ENCODE assay signal across 31 cellular contexts in the genomic region with DNA sequence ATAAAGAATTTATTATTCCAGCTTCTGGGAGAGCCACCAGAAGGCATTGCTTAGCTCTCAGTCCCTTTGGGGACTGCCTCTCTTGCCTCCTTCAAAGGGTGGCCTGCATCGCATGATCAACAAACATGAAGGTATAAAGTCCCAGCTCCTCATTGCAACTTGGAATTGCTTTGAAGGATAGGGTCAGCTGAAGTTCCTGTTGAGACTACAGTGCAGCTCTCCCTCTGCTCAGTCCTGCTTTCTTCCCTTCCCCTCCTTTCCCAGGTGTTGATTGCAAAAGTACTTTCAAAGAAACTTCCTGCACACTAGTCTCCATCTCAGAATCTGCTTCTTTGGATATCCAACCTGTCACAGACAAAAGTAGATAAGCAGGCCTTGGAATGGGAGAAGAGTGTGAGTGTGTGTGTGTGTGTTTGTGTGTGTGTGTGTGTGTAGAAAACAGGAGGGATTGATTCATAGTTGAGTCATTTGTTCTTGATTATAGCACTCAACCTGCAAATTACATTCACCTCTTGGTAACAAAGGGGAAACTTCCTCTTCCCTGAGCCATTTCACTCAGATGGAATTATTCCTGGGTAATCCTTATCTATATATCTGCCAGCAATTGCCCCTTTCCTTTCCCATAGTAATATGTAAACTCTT. TPM values are rescaled to one million over a fixed set of nuclear protein-coding genes. Genes with fewer than 3 reads are reported as not detected.
DNase-seq lines count a peak whose midpoint lies in the region; ATAC-seq, FAIRE-seq and TF ChIP-seq lines count a peak whose summit lies in the region.
"Had no signal": no experiment of that assay in that cellular context is flagged by ENCODE, and none has a peak within 500 bp of the region (broad histone marks: within the 10 kb centered on the region; RNA-seq: fewer than 3 reads in every experiment).

No MANE protein-coding gene starts in this region.

- H3K4me3 Mint-ChIP-seq in GM23338 = no peak overlapping the region
- H3K4me3 Mint-ChIP-seq: activated B cell treated with CpG ODN at 0.5 μM for 24 hours; activated CD4-positive, alpha-beta memory T cell treated with anti-CD3 and anti-CD28 coated beads, Interleukin-2, amount 10 ng/mL, durations not matched to agents 7 days and 5 days; natural killer cell; stimulated activated memory B cell treated with anti-CD40 and anti-IgM and Interleukin-4, amounts not matched to agents 10 μg/mL and 1 μg/mL and 100 μg/mL, for 72 hours had no signal

- CTCF ChIA-PET in endothelial cell of umbilical vein (lab: Charles Lee) = no interaction called here

- WGBS in ovary, 3 donors = 88 to 96% (median 93%) methylated on average over 1 of the region's 1 CpG

- H3K36me3 ChIP-seq in GM23338 (ENCODE audit: insufficient read depth) (no peaks in the 10 kb centered on the region), RWPE2 (ENCODE audit: low read depth) (no peaks in the 10 kb centered on the region), endothelial cell of umbilical vein (ENCODE audit: control insufficient read depth in 2 of 2, extremely low read depth in 1 of 2, insufficient read depth in 2 of 2, low read length in 2 of 2) (no peaks in the 10 kb centered on the region), mucosa of rectum (ENCODE audit: control insufficient read depth in 2 of 2, insufficient read depth in 2 of 2, low read length in 2 of 2) (no peaks in the 10 kb centered on the region), ovary (no peaks in the 10 kb centered on the region)
- H3K36me3 ChIP-seq: BLaER1 treated with 17β-estradiol and CSF1 and Interleukin-3, amounts not matched to agents 10 nM and 100 nM; brain microvascular endothelial cell; pancreas had no signal

- H3K27ac Mint-ChIP-seq in GM23338 = no peak overlapping the region
- H3K27ac Mint-ChIP-seq: activated B cell treated with CpG ODN at 0.5 μM for 24 hours; activated CD4-positive, alpha-beta memory T cell treated with anti-CD3 and anti-CD28 coated beads, Interleukin-2, amount 10 ng/mL, durations not matched to agents 7 days and 5 days; natural killer cell; stimulated activated memory B cell treated with anti-CD40 and anti-IgM and Interleukin-4, amounts not matched to agents 10 μg/mL and 1 μg/mL and 100 μg/mL, for 72 hours had no signal

- H3K79me2 ChIP-seq in GM23338 (replicated peaks; ENCODE audit: insufficient read depth) (no peaks in the 10 kb centered on the region), endothelial cell of umbilical vein (ENCODE audit: control insufficient read depth, insufficient read depth, low read length) (no peaks in the 10 kb centered on the region)

- H3K4me2 ChIP-seq in GM23338 = no peak overlapping the region
- H3K4me2 ChIP-seq in endothelial cell of umbilical vein (ENCODE audit: insufficient read depth, low read length) = no peak overlapping the region
- H3K4me2 ChIP-seq: BLaER1 treated with 17β-estradiol and CSF1 and Interleukin-3, amounts not matched to agents 10 nM and 100 nM had no signal

- H3K27me3 ChIP-seq in GM23338 (ENCODE audit: insufficient read depth) = no peaks in the 10 kb centered on the region
- no peaks in the 10 kb centered on the region for H3K27me3 ChIP-seq in RWPE2 (ENCODE audit: insufficient read depth, poor library complexity, severe bottlenecking)
- H3K27me3 ChIP-seq in endothelial cell of umbilical vein (ENCODE audit: control insufficient read depth in 2 of 2, insufficient read depth in 2 of 2, low read length in 2 of 2) = peaks cover 4 to 6% of the 10 kb centered on the region in 2 experiments
- no peaks in the 10 kb centered on the region for H3K27me3 ChIP-seq in mucosa of rectum (ENCODE audit: control insufficient read depth in 2 of 2, insufficient read depth in 2 of 2, low read length in 2 of 2)
- no peaks in the 10 kb centered on the region for H3K27me3 ChIP-seq in ovary
- H3K27me3 ChIP-seq: BLaER1 treated with 17β-estradiol and CSF1 and Interleukin-3, amounts not matched to agents 10 nM and 100 nM; brain microvascular endothelial cell; pancreas had no signal

- dilution Hi-C loops in endothelial cell of umbilical vein (cut with MboI; ENCODE audit: extremely low pct_ligation_motif_present, low sequenced_read_pairs) = no loop called here

- H3F3A ChIP-seq in GM23338 (replicated peaks; ENCODE audit: low read depth) = no peaks in the 10 kb centered on the region

- no peaks in the 10 kb centered on the region for H4K20me1 ChIP-seq in GM23338 (replicated peaks; ENCODE audit: insufficient read depth)
- H4K20me1 ChIP-seq in endothelial cell of umbilical vein (replicated peaks; ENCODE audit: control insufficient read depth, extremely low read depth, insufficient read depth, low read length) = no peaks in the 10 kb centered on the region
- H4K20me1 ChIP-seq: BLaER1 treated with 17β-estradiol and CSF1 and Interleukin-3, amounts not matched to agents 10 nM and 100 nM had no signal

- peaks cover 2% of the 10 kb centered on the region for H3K27me3 Mint-ChIP-seq in GM23338 (ENCODE audit: insufficient read depth, low read depth, poor library complexity)
- H3K27me3 Mint-ChIP-seq: activated CD4-positive, alpha-beta memory T cell treated with anti-CD3 and anti-CD28 coated beads, Interleukin-2, amount 10 ng/mL, durations not matched to agents 7 days and 5 days had no signal

- H3K4me1 Mint-ChIP-seq in GM23338 = peaks cover 21% of the 10 kb centered on the region
- H3K4me1 Mint-ChIP-seq: activated B cell treated with CpG ODN at 0.5 μM for 24 hours, natural killer cell had no signal

- H3K9me3 Mint-ChIP-seq in GM23338 = no peaks in the 10 kb centered on the region
- H3K9me3 Mint-ChIP-seq: activated B cell treated with CpG ODN at 0.5 μM for 24 hours; natural killer cell; stimulated activated memory B cell treated with anti-CD40 and anti-IgM and Interleukin-4, amounts not matched to agents 10 μg/mL and 1 μg/mL and 100 μg/mL, for 72 hours had no signal

- H3K36me3 Mint-ChIP-seq in GM23338 (ENCODE audit: low read depth) = no peaks in the 10 kb centered on the region
- H3K36me3 Mint-ChIP-seq: natural killer cell; stimulated activated memory B cell treated with anti-CD40 and anti-IgM and Interleukin-4, amounts not matched to agents 10 μg/mL and 1 μg/mL and 100 μg/mL, for 72 hours had no signal

- no peak for ATAC-seq in GM23338
- peak; percentile 53; the same call in 2 of the 3 replicates for ATAC-seq in RWPE2 (ENCODE audit: low read depth)
- ATAC-seq: HepG2; left cardiac atrium; natural killer cell; pancreas; right cardiac atrium; stimulated activated memory B cell treated with anti-CD40 and anti-IgM and Interleukin-4, amounts not matched to agents 10 μg/mL and 1 μg/mL and 100 μg/mL, for 72 hours had no signal

- H3K9me1 ChIP-seq in endothelial cell of umbilical vein (replicated peaks; ENCODE audit: control insufficient read depth, extremely low read depth, insufficient read depth, low read length) = no peaks in the 10 kb centered on the region

- TF ChIP-seq CTCF in GM23338 (conservative IDR thresholded peaks at IDR 0.05; ENCODE audit: low read depth in 2 of 2) (no peak), RWPE2 (IDR thresholded peaks at IDR 0.05; ENCODE audit: poor library complexity, severe bottlenecking) (no peak), endothelial cell of umbilical vein (IDR thresholded peaks at IDR 0.05; ENCODE audit: extremely low read depth in 1 of 2, insufficient read depth in 1 of 2, low read depth in 1 of 2, low read length in 2 of 2) (no peak), ovary (IDR thresholded peaks at IDR 0.05) (no peak)

- DNase-seq in GM23338 (ENCODE audit: low spot score) = no peak
- no peak for DNase-seq in RWPE2 (ENCODE audit: low spot score)
- peak; percentile 6 for DNase-seq in endothelial cell of umbilical vein (ENCODE audit: low read depth, low spot score)
- DNase-seq in Kasumi-1 (lab: John Stamatoyannopoulos, UW) = no peak
- DNase-seq in ovary = no peak
- no peak for DNase-seq in middle frontal gyrus (ENCODE audit: extremely low spot score, low spot score)
- DNase-seq: activated B cell treated with CpG ODN at 0.5 μM for 24 hours; activated CD4-positive, alpha-beta memory T cell treated with anti-CD3 and anti-CD28 coated beads, Interleukin-2, amount 10 ng/mL, durations not matched to agents 7 days and 5 days; activated naive CD4-positive, alpha-beta T cell; activated T-cell treated with anti-CD3 and anti-CD28 coated beads for 4 hours; brain microvascular endothelial cell; glutamatergic neuron; left cardiac atrium; natural killer cell; NCI-H1092; NCI-H2081; NCI-H345; pancreas; right cardiac atrium; SHP77; stimulated activated CD4-positive, alpha-beta T cell treated with anti-CD3 and anti-CD28 coated beads, Interleukin-4, amount 100 ng/mL, for 1 hour had no signal

- H3K9ac ChIP-seq in endothelial cell of umbilical vein (replicated peaks; ENCODE audit: extremely low read depth, insufficient read depth, low read length) (no peak overlapping the region), mucosa of rectum (ENCODE audit: low read depth in 1 of 2, low read length in 2 of 2) (no peak overlapping the region)
- H3K9ac ChIP-seq: BLaER1 treated with 17β-estradiol and CSF1 and Interleukin-3, amounts not matched to agents 10 nM and 100 nM had no signal

- no TSS peak for BruUV-seq in endothelial cell of umbilical vein (replicated peaks; lab: Mats Ljungman, UMichigan)

- H3K4me3 ChIP-seq in GM23338 = no peak overlapping the region
- no peak overlapping the region for H3K4me3 ChIP-seq in RWPE2 (ENCODE audit: severe bottlenecking)
- H3K4me3 ChIP-seq in endothelial cell of umbilical vein (replicated peaks in 1 of 3; ENCODE audit: insufficient read depth in 1 of 3, low read depth in 1 of 3, low read length in 3 of 3) = no peak overlapping the region
- H3K4me3 ChIP-seq in mucosa of rectum (ENCODE audit: low read length in 2 of 2) = no peak overlapping the region
- H3K4me3 ChIP-seq in ovary = no peak overlapping the region
- H3K4me3 ChIP-seq: BLaER1 treated with 17β-estradiol and CSF1 and Interleukin-3, amounts not matched to agents 10 nM and 100 nM; pancreas had no signal

- TF ChIP-seq EP300 in ovary (IDR thresholded peaks at IDR 0.05) = no peak

- H3K4me1 ChIP-seq in GM23338 (ENCODE audit: insufficient read depth) = peaks cover 16% of the 10 kb centered on the region
- H3K4me1 ChIP-seq in RWPE2 (ENCODE audit: insufficient read depth, poor library complexity, severe bottlenecking) = peaks cover 20% of the 10 kb centered on the region
- H3K4me1 ChIP-seq in endothelial cell of umbilical vein (ENCODE audit: control insufficient read depth, extremely low read depth, insufficient read depth, low read length) = no peaks in the 10 kb centered on the region
- H3K4me1 ChIP-seq in mucosa of rectum (ENCODE audit: control insufficient read depth in 2 of 2, insufficient read depth in 2 of 2, low read length in 2 of 2) = peaks cover 8 to 25% of the 10 kb centered on the region in 2 donors
- H3K4me1 ChIP-seq in ovary (ENCODE audit: insufficient read depth) = no peaks in the 10 kb centered on the region
- H3K4me1 ChIP-seq: BLaER1 treated with 17β-estradiol and CSF1 and Interleukin-3, amounts not matched to agents 10 nM and 100 nM; pancreas had no signal

- peak overlapping the region; percentile 74; the same call in 1 of the 2 replicates for H2AFZ ChIP-seq in GM23338
- H2AFZ ChIP-seq in endothelial cell of umbilical vein (ENCODE audit: low read depth, low read length) = no peak overlapping the region

- H3K27ac ChIP-seq in GM23338 (ENCODE audit: low read depth) (no peak overlapping the region), RWPE2 (ENCODE audit: poor library complexity, severe bottlenecking) (peak overlapping the region; percentile 44), endothelial cell of umbilical vein (ENCODE audit: insufficient read depth, low read depth, low read length) (no peak overlapping the region), mucosa of rectum (ENCODE audit: low read depth in 2 of 2, low read length in 2 of 2) (peak overlapping the region; percentile 47 to 60), ovary (no peak overlapping the region)
- H3K27ac ChIP-seq: BLaER1 treated with 17β-estradiol and CSF1 and Interleukin-3, amounts not matched to agents 10 nM and 100 nM; brain microvascular endothelial cell; HL-60; pancreas had no signal

- no peak for FAIRE-seq in endothelial cell of umbilical vein (lab: Jason Lieb, UNC)
- FAIRE-seq: colon, GM12892, HepG2, pancreas, urothelium cell line had no signal

- TF ChIP-seq POLR2A in endothelial cell of umbilical vein (IDR thresholded peaks at IDR 0.05; ENCODE audit: low read depth, low read length) = no peak
- TF ChIP-seq POLR2A in ovary (IDR thresholded peaks at IDR 0.05) = no peak

- H3K9me3 ChIP-seq in RWPE2 (ENCODE audit: severe bottlenecking) = peaks cover 3% of the 10 kb centered on the region
- H3K9me3 ChIP-seq in endothelial cell of umbilical vein (replicated peaks; ENCODE audit: control insufficient read depth, insufficient read depth, low read length) = no peaks in the 10 kb centered on the region
- no peaks in the 10 kb centered on the region for H3K9me3 ChIP-seq in mucosa of rectum (ENCODE audit: control insufficient read depth in 2 of 2, low read length in 2 of 2)
- no peaks in the 10 kb centered on the region for H3K9me3 ChIP-seq in ovary
- H3K9me3 ChIP-seq: BLaER1 treated with 17β-estradiol and CSF1 and Interleukin-3, amounts not matched to agents 10 nM and 100 nM; pancreas had no signal

- peaks cover 3% of the 10 kb centered on the region; the same call in 1 of the 2 replicates for H3K9me2 ChIP-seq in GM23338 (ENCODE audit: insufficient read depth)

- POLR2A ChIA-PET in endothelial cell of umbilical vein (lab: Charles Lee) = no interaction called here

- intact Hi-C loops in endothelial cell of umbilical vein (cut with micrococcal nuclease) (no loop called here), ovary (cut with DNase I) (no loop called here)

RNA-seq across cellular contexts. Expression of a gene that starts 13.7 kb away (rescaled TPM):
- not detected in 2 replicates for total RNA-seq in GM23338 (2014; rRNA removed; shearing (Covaris generic))
- polyA plus RNA-seq in GM23338 (2016; fragmentation: Nextera tagmentation; extraction: Ambion mirVana) = 0.23 and 0.55 TPM in 2 replicates
- not detected in 2 replicates for total RNA-seq in endothelial cell of umbilical vein
- not detected in 2 replicates for polyA plus RNA-seq in endothelial cell of umbilical vein
- not detected in 2 replicates for polyA plus RNA-seq in endothelial cell of umbilical vein (2011; cell fraction: cytosol; rRNA removed)
- not detected in 2 replicates for polyA plus RNA-seq in endothelial cell of umbilical vein (2011; cell fraction: nucleus; rRNA removed)
- polyA plus RNA-seq in endothelial cell of umbilical vein (2012) = not detected in 2 replicates
- polyA minus RNA-seq in endothelial cell of umbilical vein = not detected in 2 replicates
- not detected for polyA minus RNA-seq in endothelial cell of umbilical vein (2011; cell fraction: cytosol; rRNA and poly(A)+ RNA removed)
- polyA minus RNA-seq in endothelial cell of umbilical vein (2011; cell fraction: nucleus; rRNA and poly(A)+ RNA removed) = not detected in 2 replicates
- not detected for total RNA-seq in ovary
- polyA plus RNA-seq in ovary = under 1 TPM in 1 of 2 donors, not detected in 1; 0.23 TPM
- total RNA-seq: activated B cell treated with CpG ODN at 0.5 μM for 24 hours, HepG2, left cardiac atrium, pancreas, right cardiac atrium, temporal lobe had no signal
- polyA plus RNA-seq: adipose tissue, HepG2, pancreas, right cardiac atrium had no signal

RNA-seq across cellular contexts. Expression of a gene that starts 40.0 kb away (rescaled TPM):
- total RNA-seq in GM23338 (2014; rRNA removed; shearing (Covaris generic)) = 35.9 and 61.9 TPM in 2 replicates
- polyA plus RNA-seq in GM23338 (2016; fragmentation: Nextera tagmentation; extraction: Ambion mirVana) (19.8 and 23.9 TPM in 2 replicates), endothelial cell of umbilical vein (26.1 and 31.1 TPM in 2 replicates), ovary (10 to 100 TPM; 48.1 to 70.5 TPM)
- total RNA-seq in endothelial cell of umbilical vein (16.0 and 20.0 TPM in 2 replicates), ovary (10 to 100 TPM; 28.8 to 38.6 (median 33.9) TPM)
- polyA plus RNA-seq in endothelial cell of umbilical vein (2011; cell fraction: cytosol; rRNA removed) = 26.2 and 27.9 TPM in 2 replicates
- 30.5 and 31.6 TPM in 2 replicates for polyA plus RNA-seq in endothelial cell of umbilical vein (2011; cell fraction: nucleus; rRNA removed)
- polyA plus RNA-seq in endothelial cell of umbilical vein (2012) = 18.9 and 19.7 TPM in 2 replicates
- polyA minus RNA-seq in endothelial cell of umbilical vein = 30.7 and 33.5 TPM in 2 replicates
- polyA minus RNA-seq in endothelial cell of umbilical vein (2011; cell fraction: cytosol; rRNA and poly(A)+ RNA removed) = 25.1 TPM
- 10.7 and 12.4 TPM in 2 replicates for polyA minus RNA-seq in endothelial cell of umbilical vein (2011; cell fraction: nucleus; rRNA and poly(A)+ RNA removed)

Comparison
In these comparisons a context has a peak if more than half of its experiments do, and no peak if none do; other contexts are left out.
1. H3K27ac ChIP-seq: peak in RWPE2 (single experiment) and mucosa of rectum (2 of 2); none in GM23338 (single experiment), endothelial cell of umbilical vein (single experiment) and ovary (0 of 2).